1 cellular context compared by ENCODE assay signal in the genomic region with DNA sequence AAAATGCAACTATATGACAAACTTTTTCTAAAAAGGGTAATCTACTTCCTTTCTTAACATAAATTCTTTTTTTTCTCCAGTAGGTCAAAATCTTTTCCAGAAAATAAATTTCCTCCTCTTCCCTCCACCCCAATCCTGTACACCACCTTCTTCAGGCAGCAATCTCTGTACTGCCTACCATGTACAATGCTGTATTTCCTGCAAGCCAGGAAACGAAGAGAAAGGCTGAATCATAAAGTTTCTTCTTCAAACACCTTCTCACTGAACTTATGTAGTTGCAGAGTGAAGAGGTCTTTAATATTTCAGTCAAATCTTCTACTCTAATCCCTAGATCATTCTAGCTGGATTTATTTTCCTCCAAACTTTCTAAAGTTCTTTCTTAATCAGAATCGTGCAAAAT.
TF ChIP-seq lines count a peak whose summit lies in the region.

No MANE protein-coding gene starts in this region.

TF ChIP-seq in endothelial cell of umbilical vein, 7 proteins besides CTCF, POLR2A, EP300 and RAD21:
- TF ChIP-seq FOS (IDR thresholded peaks at IDR 0.05; ENCODE audit: borderline replicate concordance, insufficient read depth, low read length) (peak; percentile 27), MYC (IDR thresholded peaks at IDR 0.05; ENCODE audit: low read depth, low read length) (no peak), JUN (IDR thresholded peaks at IDR 0.05; ENCODE audit: borderline replicate concordance, insufficient read depth, insufficient read length, low read depth) (no peak)
